ENCODE assay signal across 10 cellular contexts in genomic region chr13:41199526-41199925, GRCh38. TPM values are rescaled to one million over a fixed set of nuclear protein-coding genes. Genes with fewer than 3 reads are reported as not detected.
DNase-seq lines count a peak whose midpoint lies in the region; ATAC-seq, FAIRE-seq and TF ChIP-seq lines count a peak whose summit lies in the region.
"Had no signal": no experiment of that assay in that cellular context is flagged by ENCODE, and none has a peak within 500 bp of the region (broad histone marks: within the 10 kb centered on the region; RNA-seq: fewer than 3 reads in every experiment).

No MANE protein-coding gene starts in this region.

- H3K9me3 ChIP-seq in GM12878 (replicated peaks; ENCODE audit: control insufficient read depth, insufficient read depth, low read length), result no peaks in the 10 kb centered on the region

- H3K4me3 Mint-ChIP-seq in T-cell, result no peak overlapping the region
- H3K4me3 Mint-ChIP-seq: activated T-helper 1 cell treated with anti-CD3 and anti-CD28 coated beads, Interleukin-12 subunit alpha, Interleukin-12 subunit beta, Interleukin-2, Interleukin-4 antibody, amounts not matched to agents 30 ng/mL and 10 ng/mL and 1 ng/mL, durations not matched to agents 14 hours and 24 hours and 36 hours had no signal

- H3K36me3 Mint-ChIP-seq in T-cell, result no peaks in the 10 kb centered on the region

- no TSS peak for BruUV-seq in GM12878 (replicated peaks; lab: Mats Ljungman, UMichigan)

- no peaks in the 10 kb centered on the region for H4K20me1 ChIP-seq in GM12878 (ENCODE audit: control insufficient read depth, insufficient read depth)

- POLR2A ChIA-PET in GM12878 (lab: Charles Lee), result no interaction called here
- POLR2A ChIA-PET in T-cell (lab: Charles Lee), result interaction anchor here in 1 of 2 donors (0.5 kb wide), 1 partner anchor 91 kb away, joined by 3 read pairs; no protein-coding TSS in a partner anchor

- no peak overlapping the region for H3K9ac ChIP-seq in GM12878 (ENCODE audit: control insufficient read depth, insufficient read depth, low read length)

- 0 out of 4 replicates have a peak, but pooled peaks of 1 of the 2 experiments have one; percentile 28 for TF ChIP-seq EP300 in GM12878 (IDR thresholded peaks at IDR 0.05; ENCODE audit: borderline replicate concordance in 1 of 2, control insufficient read depth in 1 of 2, low read depth in 2 of 2, low read length in 2 of 2)

- H3K4me1 ChIP-seq in GM12878 (ENCODE audit: control insufficient read depth, insufficient read depth, low read length), result peaks cover 8% of the 10 kb centered on the region; the same call in 1 of the 2 replicates

- H3K27ac ChIP-seq in GM12878 (ENCODE audit: control insufficient read depth, insufficient read depth), result no peak overlapping the region

- WGBS in GM12878 (ENCODE audit: insufficient coverage, insufficient replicate concordance, low lambda C conversion rate, missing lambda C conversion rate), result 2% methylated on average over 2 of the region's 2 CpGs

- DNase-seq in GM12878 (ENCODE audit: low read depth, low spot score) (peak; percentile 33), C1 segment of cervical spinal cord (lab: John Stamatoyannopoulos, UW) (no peak), NCI-H2081 (lab: John Stamatoyannopoulos, UW) (no peak), NCI-H510A treated with DMSO at 0.1 percent for 48 hours (lab: John Stamatoyannopoulos, UW) (no peak), T-cell (no peak)

- CTCF ChIA-PET in GM12878 (lab: Yijun Ruan, JAX) (interaction anchor here (1.2 kb wide), 1 partner anchor 146 kb away, joined by 3 read pairs; no protein-coding TSS in a partner anchor), T-cell (lab: Charles Lee) (no interaction called here)

- H3K9me3 Mint-ChIP-seq in T-cell, result no peaks in the 10 kb centered on the region
- H3K9me3 Mint-ChIP-seq: activated T-helper 1 cell treated with anti-CD3 and anti-CD28 coated beads, Interleukin-12 subunit alpha, Interleukin-12 subunit beta, Interleukin-2, Interleukin-4 antibody, amounts not matched to agents 30 ng/mL and 10 ng/mL and 1 ng/mL, durations not matched to agents 14 hours and 24 hours and 36 hours had no signal

- ATAC-seq in GM18505 (IDR thresholded peaks at IDR 0.05; ENCODE audit: unreplicated experiment) (peak; percentile 73), GM21390 (IDR thresholded peaks at IDR 0.05; ENCODE audit: unreplicated experiment) (peak; percentile 66), HG03196 (IDR thresholded peaks at IDR 0.05; ENCODE audit: unreplicated experiment) (peak; percentile 56), GM12878 (peak; percentile 70), T-cell (replicated peaks in 1 of 4) (no peak)

- SMC1A ChIA-PET in GM12878 (lab: Charles Lee; ENCODE audit: uncharacterized antibody, unreplicated experiment), result interaction anchor here (0.9 kb wide), 1 partner anchor 145 kb away, joined by 4 read pairs; no protein-coding TSS in a partner anchor

- H3K4me2 ChIP-seq in GM12878 (ENCODE audit: control insufficient read depth, insufficient read depth), result 0 out of 2 replicates have a peak overlapping the region, but pooled peaks have one; percentile 1

- no peaks in the 10 kb centered on the region for H3K79me2 ChIP-seq in GM12878 (ENCODE audit: control insufficient read depth, insufficient read depth, low read length)

- RAD21 ChIA-PET in GM12878 (lab: Charles Lee; ENCODE audit: unreplicated experiment), result no interaction called here

- intact Hi-C loops in GM12878 (cut with micrococcal nuclease; ENCODE audit: unreplicated experiment), result loop anchor here (5.0 kb wide), 1 partner anchor 137 kb away; the partner anchor contains the start of gene WBP4

- H3K27me3 ChIP-seq in GM12878 (replicated peaks in 1 of 2; ENCODE audit: control insufficient read depth in 2 of 2, insufficient read depth in 2 of 2, low read length in 1 of 2), result no peaks in the 10 kb centered on the region

- TF ChIP-seq RAD21 in GM12878 (IDR thresholded peaks at IDR 0.05; ENCODE audit: insufficient read depth, low read depth, low read length), result no peak

- no peak for TF ChIP-seq POLR2A in GM18505 (IDR thresholded peaks at IDR 0.05; ENCODE audit: borderline replicate concordance, extremely low read depth, insufficient read depth, insufficient read length)
- TF ChIP-seq POLR2A in GM12878 (IDR thresholded peaks at IDR 0.05; ENCODE audit: low read depth, low read length), result no peak

- FAIRE-seq in GM12878 (lab: Jason Lieb, UNC), result no peak
- FAIRE-seq: G401.6 had no signal

- no peaks in the 10 kb centered on the region for H3K27me3 Mint-ChIP-seq in T-cell

- H3K4me3 ChIP-seq in GM12878, result no peak overlapping the region

- H3K36me3 ChIP-seq in GM12878 (ENCODE audit: control insufficient read depth in 2 of 2, insufficient read depth in 2 of 2, low read length in 1 of 2), result no peaks in the 10 kb centered on the region

- in situ Hi-C loops in GM12878 (cut with MboI), result no loop called here

- H3K4me1 Mint-ChIP-seq in T-cell, result peaks cover 3 to 5% (median 3%) of the 10 kb centered on the region in 3 donors

- TF ChIP-seq CTCF in GM12878 (IDR thresholded peaks at IDR 0.05 in 2 of 3, conservative IDR thresholded peaks at IDR 0.05 in 1 of 3; ENCODE audit: control insufficient read depth in 2 of 3, extremely low read depth in 1 of 3, insufficient read depth in 1 of 3, low read depth in 3 of 3, low read length in 3 of 3), result no peak

- H2AFZ ChIP-seq in GM12878 (ENCODE audit: control insufficient read depth, low read depth, low read length), result peak overlapping the region; percentile 25

- H3K27ac Mint-ChIP-seq in T-cell, result no peak overlapping the region
- H3K27ac Mint-ChIP-seq: activated T-helper 1 cell treated with anti-CD3 and anti-CD28 coated beads, Interleukin-12 subunit alpha, Interleukin-12 subunit beta, Interleukin-2, Interleukin-4 antibody, amounts not matched to agents 30 ng/mL and 10 ng/mL and 1 ng/mL, durations not matched to agents 14 hours and 24 hours and 36 hours had no signal

TF ChIP-seq in GM12878, 131 proteins besides CTCF, POLR2A, EP300 and RAD21:
- peak; percentile 24; the same call in 1 of the 2 replicates for TF ChIP-seq JUNB (IDR thresholded peaks at IDR 0.05)
- TF ChIP-seq MEF2A (IDR thresholded peaks at IDR 0.05; ENCODE audit: insufficient read depth, low read depth, low read length), result no peak
- TF ChIP-seq BMI1 (IDR thresholded peaks at IDR 0.05; ENCODE audit: borderline replicate concordance), result no peak
- no peak for TF ChIP-seq EGR1 (IDR thresholded peaks at IDR 0.05; ENCODE audit: borderline replicate concordance in 1 of 2, low read depth in 2 of 2, low read length in 2 of 2)
- peak; percentile 51 for TF ChIP-seq RUNX3 (IDR thresholded peaks at IDR 0.05; ENCODE audit: low read length)
- TF ChIP-seq POU2F2 (IDR thresholded peaks at IDR 0.05; ENCODE audit: borderline replicate concordance, low read depth, low read length), result 0 out of 3 replicates have a peak, but pooled peaks have one; percentile 41
- TF ChIP-seq RELB (IDR thresholded peaks at IDR 0.05; ENCODE audit: low read depth), result 0 out of 2 replicates have a peak, but pooled peaks have one; percentile 4
- TF ChIP-seq ATF2 (IDR thresholded peaks at IDR 0.05; ENCODE audit: low read length), result 0 out of 2 replicates have a peak, but pooled peaks have one; percentile 29

RNA-seq across cellular contexts. Expression of gene KBTBD7, which starts 5.2 kb away (rescaled TPM):
- 8.0 and 9.6 TPM in 2 replicates for total RNA-seq in GM12878 (2013; cell fraction: nucleolus; rRNA removed)
- total RNA-seq in GM12878 (2014; rRNA removed), result 5.1 and 5.5 TPM in 2 replicates
- 3.6 and 4.1 TPM in 2 replicates for total RNA-seq in GM12878 (2014; rRNA removed; fragmentation: Illumina TruSeq; extraction: Trizol)
- total RNA-seq in GM12878 (2021), result 4.6 and 5.1 TPM in 2 replicates
- 1.7 TPM for polyA plus RNA-seq in GM12878 (2011; ENCODE audit: low read depth)
- polyA plus RNA-seq in GM12878 (2011; rRNA removed), result 5.6 and 6.2 TPM in 2 replicates
- 4.2 and 4.6 TPM in 2 replicates for polyA plus RNA-seq in GM12878 (2011; cell fraction: cytosol; rRNA removed)
- polyA plus RNA-seq in GM12878 (2011; cell fraction: nucleus; rRNA removed), result 4.3 and 4.4 TPM in 2 replicates
- polyA plus RNA-seq in GM12878 (2012), result 2.5 and 3.7 TPM in 2 replicates
- polyA plus RNA-seq in GM12878 (2014; fragmentation: Illumina TruSeq; extraction: Trizol), result 3.4 and 4.2 TPM in 2 replicates
- 1 to 10 TPM; 1.8 to 2.8 TPM for polyA plus RNA-seq in GM12878 (2014; fragmentation: Nextera tagmentation; extraction: Ambion mirVana)
- polyA plus RNA-seq in GM12878 (2014; rRNA removed), result 2.8 and 3.0 TPM in 2 replicates
- polyA plus RNA-seq in GM12878 (2016; fragmentation: Nextera tagmentation; extraction: Ambion mirVana), result 1 to 10 TPM; 4.9 to 6.0 TPM
- 13.7 and 13.8 TPM in 2 replicates for polyA minus RNA-seq in GM12878 (2011; rRNA and poly(A)+ RNA removed)
- 3.6 and 4.4 TPM in 2 replicates for polyA minus RNA-seq in GM12878 (2011; cell fraction: cytosol; rRNA and poly(A)+ RNA removed)
- polyA minus RNA-seq in GM12878 (2011; cell fraction: nucleus; rRNA and poly(A)+ RNA removed), result 10.2 and 14.4 TPM in 2 replicates
- total RNA-seq in T-cell, result 10 to 100 TPM in 2 of 5 donors, 1 to 10 TPM in 3; 2.6 to 10.9 (median 9.3) TPM

Comparison
In these comparisons a context has a peak if more than half of its experiments do, and no peak if none do; other contexts are left out.
1. ATAC-seq: peak in GM18505 (single experiment), GM21390 (single experiment), HG03196 (single experiment) and GM12878 (single experiment); none in T-cell (0 of 4).